ENCODE assay signal across 20 cellular contexts in the genomic region with DNA sequence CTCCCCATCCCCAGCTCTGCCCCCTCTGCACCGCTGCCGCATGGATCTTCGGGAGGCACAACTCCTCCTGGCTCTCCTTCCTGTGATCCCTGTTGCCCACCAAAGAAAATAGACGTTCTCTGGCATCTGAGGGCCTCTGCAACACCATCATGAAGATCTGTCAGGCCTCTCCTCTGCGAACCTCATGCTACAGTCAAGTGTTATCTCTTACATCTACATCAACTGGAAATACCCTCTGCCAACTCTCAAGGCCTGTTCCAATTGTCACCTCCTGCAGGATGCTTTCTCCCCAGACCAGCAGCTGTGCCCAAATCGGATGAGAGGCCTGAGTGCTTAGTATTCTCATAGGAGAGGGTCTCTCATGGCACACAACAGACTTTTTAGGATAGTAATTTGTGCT.
"Had no signal": no experiment of that assay in that cellular context is flagged by ENCODE, and none has a peak within 500 bp of the region (broad histone marks: within the 10 kb centered on the region; RNA-seq: fewer than 3 reads in every experiment).

No MANE protein-coding gene starts in this region.

- H3K9me3 Mint-ChIP-seq: mesothelial cell of epicardium, naive B cell had no signal

- H3K27ac ChIP-seq: coronary artery, dorsolateral prefrontal cortex, esophagus muscularis mucosa, gastrocnemius medialis, heart right ventricle, left lung, lower lobe of right lung had no signal

- H3K36me3 Mint-ChIP-seq: mesothelial cell of epicardium, naive B cell had no signal

- H3K36me3 ChIP-seq: esophagus muscularis mucosa, gastrocnemius medialis, heart right ventricle, left lung, lower lobe of right lung had no signal

- H3K4me3 ChIP-seq: coronary artery, dorsolateral prefrontal cortex, esophagus muscularis mucosa, gastrocnemius medialis, heart right ventricle, left lung, lower lobe of right lung, mucosa of descending colon had no signal

- DNase-seq: dermis blood vessel endothelial cell; dorsolateral prefrontal cortex; effector CD4-positive, alpha-beta T cell; effector memory CD4-positive, alpha-beta T cell; foreskin melanocyte; gastrocnemius medialis; glutamatergic neuron; head of caudate nucleus; heart right ventricle; hippocampal formation; left cardiac atrium; left lung; left ventricle myocardium superior; lower lobe of right lung; mesenchymal stem cell; mucosa of descending colon; naive B cell had no signal

- H3K4me3 Mint-ChIP-seq: mesothelial cell of epicardium, naive B cell had no signal

- H3K9me3 ChIP-seq: esophagus muscularis mucosa, gastrocnemius medialis, heart right ventricle, left lung, lower lobe of right lung, mucosa of descending colon had no signal

- H3K27ac Mint-ChIP-seq: mesothelial cell of epicardium had no signal

- ATAC-seq: gastrocnemius medialis, heart right ventricle, left cardiac atrium, left lung, left ventricle myocardium superior, lower lobe of right lung, mucosa of descending colon had no signal
